ENCODE assay signal across 8 cellular contexts in genomic region chr2:46909771-46910419, GRCh38. TPM values are rescaled to one million over a fixed set of nuclear protein-coding genes. Genes with fewer than 3 reads are reported as not detected.
DNase-seq lines count a peak whose midpoint lies in the region; ATAC-seq and TF ChIP-seq lines count a peak whose summit lies in the region.

No MANE protein-coding gene starts in this region.

- peaks cover 81% of the 10 kb centered on the region for H3K79me2 ChIP-seq in SK-N-SH (ENCODE audit: insufficient read depth)

- peaks cover 58 to 67% of the 10 kb centered on the region in 2 experiments for H3K36me3 ChIP-seq in SK-N-SH (replicated peaks in 1 of 2; ENCODE audit: control insufficient read depth in 1 of 2, insufficient read depth in 2 of 2, low read length in 1 of 2)
- H3K36me3 ChIP-seq in H7 (replicated peaks; ENCODE audit: control insufficient read depth, insufficient read depth, low read length), result peaks cover 17% of the 10 kb centered on the region

- 75% methylated on average over 6 of the region's 6 CpGs for WGBS in SK-N-SH (ENCODE audit: low lambda C conversion rate)

- no peaks in the 10 kb centered on the region for H3K9me2 ChIP-seq in SK-N-SH

- TF ChIP-seq RAD21 in SK-N-SH (IDR thresholded peaks at IDR 0.05; ENCODE audit: low read length), result no peak

- peaks cover 14 to 26% of the 10 kb centered on the region in 2 experiments; a peak in 3 of 4 replicates for H3K4me1 ChIP-seq in SK-N-SH (ENCODE audit: control insufficient read depth in 1 of 2, insufficient read depth in 2 of 2, low read depth in 1 of 2, low read length in 1 of 2)

- peaks cover 23% of the 10 kb centered on the region for H3F3A ChIP-seq in SK-N-SH (replicated peaks; ENCODE audit: insufficient read depth)

- peak; percentile 91 for ATAC-seq in HG02885 (IDR thresholded peaks at IDR 0.05; ENCODE audit: poor library complexity, unreplicated experiment)
- ATAC-seq in esophagus mucosa, result peak; percentile 92

- no peaks in the 10 kb centered on the region for H3K9me3 ChIP-seq in SK-N-SH

- TF ChIP-seq EP300 in SK-N-SH (IDR thresholded peaks at IDR 0.05; ENCODE audit: borderline replicate concordance in 1 of 2, low read depth in 1 of 2, low read length in 1 of 2), result no peak; a peak in 1 of 4 replicates

- peaks cover 29% of the 10 kb centered on the region for H4K20me1 ChIP-seq in SK-N-SH (ENCODE audit: insufficient read depth)

- H3K4me2 ChIP-seq in SK-N-SH, result peak overlapping the region; percentile 30

- H3K9ac ChIP-seq in SK-N-SH, result 0 out of 2 replicates have a peak overlapping the region, but pooled peaks have one; percentile 21

- H3K4me3 ChIP-seq in SK-N-SH (ENCODE audit: low read depth in 2 of 2, low read length in 1 of 2) (no peak overlapping the region), H7 (ENCODE audit: insufficient read depth, low read depth, low read length) (no peak overlapping the region)

- POLR2A ChIA-PET in SK-N-SH (lab: Yijun Ruan, JAX), result no interaction called here

- peak overlapping the region in 1 of 2 experiments; percentile 62; a peak in 2 of 4 replicates for H3K27ac ChIP-seq in SK-N-SH (ENCODE audit: low read depth in 2 of 2, low read length in 1 of 2)

- no peak overlapping the region for H2AFZ ChIP-seq in SK-N-SH (ENCODE audit: low read depth)

- DNase-seq in activated T-cell treated with anti-CD3 and anti-CD28 coated beads for 24 hours (ENCODE audit: low read depth) (peak; percentile 16), SK-N-SH (no peak), HuH-7.5 (ENCODE audit: low spot score) (no peak), H7 (no peak)
- no peak for DNase-seq in activated T-cell treated with anti-CD3 and anti-CD28 coated beads, Interleukin-2, amount 50 U/mL, for 1 hour
- peak in 2 of 3 donors; percentile 6 to 35 for DNase-seq in stimulated activated CD4-positive, alpha-beta T cell treated with anti-CD3 and anti-CD28 coated beads, TNF-alpha, amount 100 ng/mL, for 48 hours (ENCODE audit: low read depth in 3 of 3)

- H3K27me3 ChIP-seq in SK-N-SH (ENCODE audit: insufficient read depth) (no peaks in the 10 kb centered on the region), H7 (ENCODE audit: control insufficient read depth, insufficient read depth, low read length) (no peaks in the 10 kb centered on the region)

- CTCF ChIA-PET in SK-N-SH (lab: Yijun Ruan, JAX), result interaction anchor here (2.2 to 2.7 kb wide), 3 partner anchors 9 to 414 kb away, joined by 9 to 12 read pairs (median 10); no protein-coding TSS in a partner anchor

- no peak for TF ChIP-seq CTCF in SK-N-SH (IDR thresholded peaks at IDR 0.05)

TF ChIP-seq in SK-N-SH, 30 proteins besides CTCF, POLR2A, EP300 and RAD21 (continues in another document):
- TF ChIP-seq ELF1 (IDR thresholded peaks at IDR 0.05) (no peak), NRF1 (IDR thresholded peaks at IDR 0.05; ENCODE audit: low read depth, low read length) (no peak), SMC3 (IDR thresholded peaks at IDR 0.05; ENCODE audit: low read depth, low read length) (no peak), FOXJ3 (CRISPR knock-in tag; IDR thresholded peaks at IDR 0.05) (no peak), GABPA (IDR thresholded peaks at IDR 0.05; ENCODE audit: low read depth) (no peak), YY1 (IDR thresholded peaks at IDR 0.05; ENCODE audit: low read depth) (no peak), MXI1 (IDR thresholded peaks at IDR 0.05; ENCODE audit: low read depth, low read length) (no peak), SIN3A (IDR thresholded peaks at IDR 0.05; ENCODE audit: borderline replicate concordance, low read depth, low read length) (0 out of 2 replicates have a peak, but pooled peaks have one; percentile 63), POLR2AphosphoS5 (IDR thresholded peaks at IDR 0.05; ENCODE audit: low read depth, low read length) (peak; percentile 32; the same call in 1 of the 2 replicates), CHD2 (IDR thresholded peaks at IDR 0.05; ENCODE audit: low read length, partially characterized antibody) (no peak), GATA2 (CRISPR knock-in tag; IDR thresholded peaks at IDR 0.05) (no peak), EZH2phosphoT487 (IDR thresholded peaks at IDR 0.05; ENCODE audit: borderline replicate concordance, low read depth) (no peak), NFIC (IDR thresholded peaks at IDR 0.05; ENCODE audit: borderline replicate concordance) (peak; percentile 39; the same call in 1 of the 2 replicates), TCF12 (IDR thresholded peaks at IDR 0.05) (peak; percentile 53), IRF3 (IDR thresholded peaks at IDR 0.05; ENCODE audit: low read depth, low read length) (no peak), TAF1 (IDR thresholded peaks at IDR 0.05; ENCODE audit: borderline replicate concordance, low read depth, low read length) (no peak), TEAD4 (IDR thresholded peaks at IDR 0.05; ENCODE audit: borderline replicate concordance, insufficient read depth) (no peak), USF2 (IDR thresholded peaks at IDR 0.05; ENCODE audit: borderline replicate concordance, low read depth, low read length) (no peak), ZBTB33 (IDR thresholded peaks at IDR 0.05; ENCODE audit: borderline replicate concordance, low read depth) (no peak), REST (IDR thresholded peaks at IDR 0.05; ENCODE audit: low read depth, low read length) (peak; percentile 60; the same call in 1 of the 2 replicates)
- TF ChIP-seq, protein P1, sequence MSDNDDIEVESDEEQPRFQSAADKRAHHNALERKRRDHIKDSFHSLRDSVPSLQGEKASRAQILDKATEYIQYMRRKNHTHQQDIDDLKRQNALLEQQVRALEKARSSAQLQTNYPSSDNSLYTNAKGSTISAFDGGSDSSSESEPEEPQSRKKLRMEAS (IDR thresholded peaks at IDR 0.05; ENCODE audit: low read depth), result peak; percentile 77

RNA-seq across cellular contexts. Expression of gene MCFD2, which starts 5.7 kb away (rescaled TPM):
- polyA plus RNA-seq in SK-N-SH (2012; rRNA removed), result 88.2 and 123 TPM in 2 replicates
- 123 and 126 TPM in 2 replicates for polyA plus RNA-seq in SK-N-SH (2012; cell fraction: cytosol; rRNA removed)
- 41.1 and 69.7 TPM in 2 replicates for polyA plus RNA-seq in SK-N-SH (2012; cell fraction: nucleus; rRNA removed)
- 53.3 TPM for total RNA-seq in esophagus mucosa
- total RNA-seq in H7 (2014; rRNA removed; shearing (Covaris generic)), result 65.5 and 76.3 TPM in 2 replicates

RNA-seq across cellular contexts. Expression of gene TTC7A, which starts 31.1 kb away (rescaled TPM):
- polyA plus RNA-seq in SK-N-SH (2012; rRNA removed), result 9.3 and 12.8 TPM in 2 replicates
- 5.3 and 7.9 TPM in 2 replicates for polyA plus RNA-seq in SK-N-SH (2012; cell fraction: cytosol; rRNA removed)
- 45.7 and 49.6 TPM in 2 replicates for polyA plus RNA-seq in SK-N-SH (2012; cell fraction: nucleus; rRNA removed)
- 19.1 TPM for total RNA-seq in esophagus mucosa
- total RNA-seq in H7 (2014; rRNA removed; shearing (Covaris generic)), result 14.5 and 17.4 TPM in 2 replicates

Comparison
In these comparisons a context has a peak if more than half of its experiments do, and no peak if none do; other contexts are left out.
1. DNase-seq: peak in activated T-cell treated with anti-CD3 and anti-CD28 coated beads for 24 hours (single experiment) and stimulated activated CD4-positive, alpha-beta T cell treated with anti-CD3 and anti-CD28 coated beads, TNF-alpha, amount 100 ng/mL, for 48 hours (2 of 3); none in activated T-cell treated with anti-CD3 and anti-CD28 coated beads, Interleukin-2, amount 50 U/mL, for 1 hour (single experiment), SK-N-SH (single experiment), HuH-7.5 (single experiment) and H7 (single experiment).